In the genomic region with DNA sequence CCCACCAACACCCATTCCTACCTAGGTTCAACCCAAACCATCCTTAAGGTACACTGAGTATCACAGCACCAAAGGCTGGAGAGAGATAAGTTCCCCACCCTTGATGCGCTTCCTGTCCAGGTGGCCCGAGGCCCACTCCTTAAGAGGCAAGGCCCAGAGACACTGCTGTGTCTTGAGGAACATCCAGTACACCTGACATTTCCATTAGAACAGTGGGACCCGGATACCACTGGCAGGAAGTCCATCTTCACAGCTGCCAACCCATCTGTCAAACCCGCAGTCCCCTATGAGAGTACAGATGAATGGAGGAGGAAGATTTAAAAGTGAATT, we compare ENCODE assay signal across 8 cellular contexts. TPM values are rescaled to one million over a fixed set of nuclear protein-coding genes. Genes with fewer than 3 reads are reported as not detected.
DNase-seq lines count a peak whose midpoint lies in the region; ATAC-seq, FAIRE-seq and TF ChIP-seq lines count a peak whose summit lies in the region.

No MANE protein-coding gene starts in this region.

- H3K4me3 ChIP-seq in iPS-15b (ENCODE audit: low read depth, low read length) = peak overlapping the region; percentile 67

- no peak for FAIRE-seq in HTR-8/SVneo (lab: Jason Lieb, UNC)

- no peak overlapping the region for H3K27ac Mint-ChIP-seq in WTC11
- H3K27ac Mint-ChIP-seq in stimulated activated naive CD8-positive, alpha-beta T cell treated with anti-CD3 and anti-CD28 coated beads, Interleukin-15, amount 100 ng/mL, for 72 hours = peak overlapping the region in 1 of 2 donors; percentile 94

- peaks cover 23% of the 10 kb centered on the region for H3K27me3 Mint-ChIP-seq in WTC11 (ENCODE audit: low read depth)
- H3K27me3 Mint-ChIP-seq in stimulated activated naive CD8-positive, alpha-beta T cell treated with anti-CD3 and anti-CD28 coated beads, Interleukin-15, amount 100 ng/mL, for 72 hours = no peaks in the 10 kb centered on the region

- H3K36me3 Mint-ChIP-seq in WTC11 = no peaks in the 10 kb centered on the region

- CTCF ChIA-PET in WTC11 (lab: Charles Lee) = interaction anchor here (1.5 kb wide), 1 partner anchor 23 kb away, joined by 3 read pairs; a partner anchor contains a TSS

- DNase-seq in SKM-1 (lab: John Stamatoyannopoulos, UW; ENCODE audit: unreplicated experiment) = peak; percentile 38
- no peak for DNase-seq in SKM-1 treated with dmso at 0.1 percent for 144 hours (lab: John Stamatoyannopoulos, UW; ENCODE audit: unreplicated experiment)
- DNase-seq in WTC11 (ENCODE audit: low spot score) = no peak
- peak in 1 of 2 donors; percentile 26 for DNase-seq in stimulated activated naive CD8-positive, alpha-beta T cell treated with anti-CD3 and anti-CD28 coated beads, Interleukin-15, amount 100 ng/mL, for 72 hours
- no peak for DNase-seq in HTR-8/SVneo (ENCODE audit: insufficient read length, low spot score)
- no peak for DNase-seq in globus pallidus (ENCODE audit: low spot score)
- no peak for DNase-seq in DMS79 (lab: John Stamatoyannopoulos, UW)

- no peaks in the 10 kb centered on the region for H3K36me3 ChIP-seq in iPS-15b (ENCODE audit: control insufficient read depth, insufficient read depth, low read length)

- no peak overlapping the region for H3K9ac ChIP-seq in iPS-15b (ENCODE audit: low read depth, low read length)

- no peak for ATAC-seq in WTC11
- ATAC-seq in stimulated activated naive CD8-positive, alpha-beta T cell treated with anti-CD3 and anti-CD28 coated beads, Interleukin-15, amount 100 ng/mL, for 72 hours = no peak

- no peaks in the 10 kb centered on the region for H3K9me3 ChIP-seq in iPS-15b (ENCODE audit: control insufficient read depth, insufficient read depth, low read length)

- peaks cover 16% of the 10 kb centered on the region for H3K4me1 Mint-ChIP-seq in WTC11
- H3K4me1 Mint-ChIP-seq in stimulated activated naive CD8-positive, alpha-beta T cell treated with anti-CD3 and anti-CD28 coated beads, Interleukin-15, amount 100 ng/mL, for 72 hours = peaks cover 14% of the 10 kb centered on the region

- peaks cover 4% of the 10 kb centered on the region for H3K4me1 ChIP-seq in iPS-15b (ENCODE audit: control insufficient read depth, insufficient read depth, low read length)

- no peak for TF ChIP-seq CTCF in WTC11 (IDR thresholded peaks at IDR 0.05)

- POLR2A ChIA-PET in WTC11 (lab: Charles Lee) = no interaction called here

- H3K4me3 Mint-ChIP-seq in WTC11 = peak overlapping the region; percentile 71
- H3K4me3 Mint-ChIP-seq in stimulated activated naive CD8-positive, alpha-beta T cell treated with anti-CD3 and anti-CD28 coated beads, Interleukin-15, amount 100 ng/mL, for 72 hours = peak overlapping the region; percentile 58 to 86

- H3K27me3 ChIP-seq in iPS-15b (ENCODE audit: control insufficient read depth, insufficient read depth, low read length) = peaks cover 12% of the 10 kb centered on the region

- no peaks in the 10 kb centered on the region for H3K9me3 Mint-ChIP-seq in WTC11
- H3K9me3 Mint-ChIP-seq in stimulated activated naive CD8-positive, alpha-beta T cell treated with anti-CD3 and anti-CD28 coated beads, Interleukin-15, amount 100 ng/mL, for 72 hours = no peaks in the 10 kb centered on the region

TF ChIP-seq in WTC11, 78 proteins besides CTCF, POLR2A, EP300 and RAD21:
- TF ChIP-seq IRF2 (CRISPR knock-in tag; IDR thresholded peaks at IDR 0.05; ENCODE audit: borderline replicate concordance, low read depth) (no peak), NR1H2 (CRISPR knock-in tag; IDR thresholded peaks at IDR 0.05) (no peak), ATF1 (CRISPR knock-in tag; IDR thresholded peaks at IDR 0.05) (no peak), FOXJ3 (CRISPR knock-in tag; IDR thresholded peaks at IDR 0.05; ENCODE audit: borderline replicate concordance) (no peak), TCF7 (CRISPR knock-in tag; IDR thresholded peaks at IDR 0.05; ENCODE audit: low read depth) (no peak), ZBTB21 (CRISPR knock-in tag; IDR thresholded peaks at IDR 0.05; ENCODE audit: borderline replicate concordance) (no peak), RORB (CRISPR knock-in tag; IDR thresholded peaks at IDR 0.05) (no peak), SOX15 (CRISPR knock-in tag; IDR thresholded peaks at IDR 0.05) (no peak)
- TF ChIP-seq, protein P1, sequence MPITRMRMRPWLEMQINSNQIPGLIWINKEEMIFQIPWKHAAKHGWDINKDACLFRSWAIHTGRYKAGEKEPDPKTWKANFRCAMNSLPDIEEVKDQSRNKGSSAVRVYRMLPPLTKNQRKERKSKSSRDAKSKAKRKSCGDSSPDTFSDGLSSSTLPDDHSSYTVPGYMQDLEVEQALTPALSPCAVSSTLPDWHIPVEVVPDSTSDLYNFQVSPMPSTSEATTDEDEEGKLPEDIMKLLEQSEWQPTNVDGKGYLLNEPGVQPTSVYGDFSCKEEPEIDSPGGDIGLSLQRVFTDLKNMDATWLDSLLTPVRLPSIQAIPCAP (CRISPR knock-in tag; IDR thresholded peaks at IDR 0.05) = no peak
- TF ChIP-seq, protein P2, sequence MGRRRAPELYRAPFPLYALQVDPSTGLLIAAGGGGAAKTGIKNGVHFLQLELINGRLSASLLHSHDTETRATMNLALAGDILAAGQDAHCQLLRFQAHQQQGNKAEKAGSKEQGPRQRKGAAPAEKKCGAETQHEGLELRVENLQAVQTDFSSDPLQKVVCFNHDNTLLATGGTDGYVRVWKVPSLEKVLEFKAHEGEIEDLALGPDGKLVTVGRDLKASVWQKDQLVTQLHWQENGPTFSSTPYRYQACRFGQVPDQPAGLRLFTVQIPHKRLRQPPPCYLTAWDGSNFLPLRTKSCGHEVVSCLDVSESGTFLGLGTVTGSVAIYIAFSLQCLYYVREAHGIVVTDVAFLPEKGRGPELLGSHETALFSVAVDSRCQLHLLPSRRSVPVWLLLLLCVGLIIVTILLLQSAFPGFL (CRISPR knock-in tag; IDR thresholded peaks at IDR 0.05; ENCODE audit: borderline replicate concordance) = no peak
- TF ChIP-seq, protein P3, sequence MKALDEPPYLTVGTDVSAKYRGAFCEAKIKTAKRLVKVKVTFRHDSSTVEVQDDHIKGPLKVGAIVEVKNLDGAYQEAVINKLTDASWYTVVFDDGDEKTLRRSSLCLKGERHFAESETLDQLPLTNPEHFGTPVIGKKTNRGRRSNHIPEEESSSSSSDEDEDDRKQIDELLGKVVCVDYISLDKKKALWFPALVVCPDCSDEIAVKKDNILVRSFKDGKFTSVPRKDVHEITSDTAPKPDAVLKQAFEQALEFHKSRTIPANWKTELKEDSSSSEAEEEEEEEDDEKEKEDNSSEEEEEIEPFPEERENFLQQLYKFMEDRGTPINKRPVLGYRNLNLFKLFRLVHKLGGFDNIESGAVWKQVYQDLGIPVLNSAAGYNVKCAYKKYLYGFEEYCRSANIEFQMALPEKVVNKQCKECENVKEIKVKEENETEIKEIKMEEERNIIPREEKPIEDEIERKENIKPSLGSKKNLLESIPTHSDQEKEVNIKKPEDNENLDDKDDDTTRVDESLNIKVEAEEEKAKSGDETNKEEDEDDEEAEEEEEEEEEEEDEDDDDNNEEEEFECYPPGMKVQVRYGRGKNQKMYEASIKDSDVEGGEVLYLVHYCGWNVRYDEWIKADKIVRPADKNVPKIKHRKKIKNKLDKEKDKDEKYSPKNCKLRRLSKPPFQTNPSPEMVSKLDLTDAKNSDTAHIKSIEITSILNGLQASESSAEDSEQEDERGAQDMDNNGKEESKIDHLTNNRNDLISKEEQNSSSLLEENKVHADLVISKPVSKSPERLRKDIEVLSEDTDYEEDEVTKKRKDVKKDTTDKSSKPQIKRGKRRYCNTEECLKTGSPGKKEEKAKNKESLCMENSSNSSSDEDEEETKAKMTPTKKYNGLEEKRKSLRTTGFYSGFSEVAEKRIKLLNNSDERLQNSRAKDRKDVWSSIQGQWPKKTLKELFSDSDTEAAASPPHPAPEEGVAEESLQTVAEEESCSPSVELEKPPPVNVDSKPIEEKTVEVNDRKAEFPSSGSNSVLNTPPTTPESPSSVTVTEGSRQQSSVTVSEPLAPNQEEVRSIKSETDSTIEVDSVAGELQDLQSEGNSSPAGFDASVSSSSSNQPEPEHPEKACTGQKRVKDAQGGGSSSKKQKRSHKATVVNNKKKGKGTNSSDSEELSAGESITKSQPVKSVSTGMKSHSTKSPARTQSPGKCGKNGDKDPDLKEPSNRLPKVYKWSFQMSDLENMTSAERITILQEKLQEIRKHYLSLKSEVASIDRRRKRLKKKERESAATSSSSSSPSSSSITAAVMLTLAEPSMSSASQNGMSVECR (CRISPR knock-in tag; IDR thresholded peaks at IDR 0.05; ENCODE audit: borderline replicate concordance) = no peak
- TF ChIP-seq, protein P4, sequence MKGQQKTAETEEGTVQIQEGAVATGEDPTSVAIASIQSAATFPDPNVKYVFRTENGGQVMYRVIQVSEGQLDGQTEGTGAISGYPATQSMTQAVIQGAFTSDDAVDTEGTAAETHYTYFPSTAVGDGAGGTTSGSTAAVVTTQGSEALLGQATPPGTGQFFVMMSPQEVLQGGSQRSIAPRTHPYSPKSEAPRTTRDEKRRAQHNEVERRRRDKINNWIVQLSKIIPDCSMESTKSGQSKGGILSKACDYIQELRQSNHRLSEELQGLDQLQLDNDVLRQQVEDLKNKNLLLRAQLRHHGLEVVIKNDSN (CRISPR knock-in tag; IDR thresholded peaks at IDR 0.05) = no peak
- TF ChIP-seq, protein P5, sequence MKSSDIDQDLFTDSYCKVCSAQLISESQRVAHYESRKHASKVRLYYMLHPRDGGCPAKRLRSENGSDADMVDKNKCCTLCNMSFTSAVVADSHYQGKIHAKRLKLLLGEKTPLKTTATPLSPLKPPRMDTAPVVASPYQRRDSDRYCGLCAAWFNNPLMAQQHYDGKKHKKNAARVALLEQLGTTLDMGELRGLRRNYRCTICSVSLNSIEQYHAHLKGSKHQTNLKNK (CRISPR knock-in tag; IDR thresholded peaks at IDR 0.05) = no peak

RNA-seq across cellular contexts. Expression of a gene that starts 0.3 kb away (rescaled TPM):
- total RNA-seq in WTC11 (2021) = 2.3 to 3.4 TPM (median 2.3 TPM) in 3 replicates

RNA-seq across cellular contexts. Expression of a gene that starts 23.5 kb away (rescaled TPM):
- 26.5 to 32.2 TPM (median 29.6 TPM) in 3 replicates for total RNA-seq in WTC11 (2021)
